1 cellular context compared by ENCODE assay signal in the genomic region with DNA sequence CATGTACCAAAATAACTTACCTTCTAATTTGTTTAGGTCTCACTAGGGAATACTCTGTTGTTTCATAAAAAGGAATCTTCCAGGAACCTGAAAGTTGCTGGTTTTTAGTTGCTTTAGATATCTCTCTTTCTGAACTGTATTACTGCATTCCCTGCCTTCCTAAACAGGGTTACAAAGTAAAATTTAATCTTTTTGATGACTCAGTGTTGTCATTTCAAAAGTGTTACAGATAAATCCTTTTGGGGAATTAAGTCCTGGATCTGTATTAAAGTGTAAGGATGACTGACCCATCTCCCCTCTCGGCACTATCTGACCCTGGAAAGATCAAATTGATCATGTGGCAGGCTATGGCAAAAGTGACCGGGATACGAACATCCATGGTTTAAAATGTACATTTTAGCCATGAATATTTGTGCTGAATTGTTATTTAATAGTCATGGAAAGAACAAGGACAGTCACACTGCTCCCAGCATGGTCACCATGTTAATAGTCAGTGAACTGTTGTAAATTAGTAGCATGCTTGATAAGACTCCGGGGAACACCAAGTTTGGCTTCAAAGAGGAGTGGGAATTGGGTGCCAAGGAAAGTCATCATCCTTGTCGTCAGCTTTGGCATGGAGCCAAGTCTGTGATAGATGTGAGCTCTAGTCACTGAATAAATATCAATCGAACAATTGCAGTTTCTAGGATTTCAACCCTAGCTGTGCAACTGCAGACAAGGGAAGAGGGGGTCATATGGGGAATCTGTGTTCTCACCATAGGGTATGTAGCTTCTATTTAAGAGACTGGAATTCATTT.
A peak's percentile ranks its signal among the peaks of the same experiment; 100 is the strongest.
TF ChIP-seq lines count a peak whose summit lies in the region.

No MANE protein-coding gene starts in this region.

TF ChIP-seq in IMR-90, 13 proteins besides CTCF, POLR2A, EP300 and RAD21:
- TF ChIP-seq BHLHE40 (IDR thresholded peaks at IDR 0.05; ENCODE audit: low read depth, low read length) (no peak), MAFK (IDR thresholded peaks at IDR 0.05; ENCODE audit: low read depth, low read length) (peak; percentile 37; the same call in 1 of the 2 replicates), NFE2L2 (IDR thresholded peaks at IDR 0.05; ENCODE audit: low read depth, low read length) (no peak), CEBPB (IDR thresholded peaks at IDR 0.05; ENCODE audit: low read depth, low read length) (no peak), FOS (IDR thresholded peaks at IDR 0.05; ENCODE audit: low read depth, low read length) (no peak)
- TF ChIP-seq, protein P1, sequence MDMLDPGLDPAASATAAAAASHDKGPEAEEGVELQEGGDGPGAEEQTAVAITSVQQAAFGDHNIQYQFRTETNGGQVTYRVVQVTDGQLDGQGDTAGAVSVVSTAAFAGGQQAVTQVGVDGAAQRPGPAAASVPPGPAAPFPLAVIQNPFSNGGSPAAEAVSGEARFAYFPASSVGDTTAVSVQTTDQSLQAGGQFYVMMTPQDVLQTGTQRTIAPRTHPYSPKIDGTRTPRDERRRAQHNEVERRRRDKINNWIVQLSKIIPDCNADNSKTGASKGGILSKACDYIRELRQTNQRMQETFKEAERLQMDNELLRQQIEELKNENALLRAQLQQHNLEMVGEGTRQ (IDR thresholded peaks at IDR 0.05; ENCODE audit: low read depth, low read length), result no peak
- TF ChIP-seq, protein P2, sequence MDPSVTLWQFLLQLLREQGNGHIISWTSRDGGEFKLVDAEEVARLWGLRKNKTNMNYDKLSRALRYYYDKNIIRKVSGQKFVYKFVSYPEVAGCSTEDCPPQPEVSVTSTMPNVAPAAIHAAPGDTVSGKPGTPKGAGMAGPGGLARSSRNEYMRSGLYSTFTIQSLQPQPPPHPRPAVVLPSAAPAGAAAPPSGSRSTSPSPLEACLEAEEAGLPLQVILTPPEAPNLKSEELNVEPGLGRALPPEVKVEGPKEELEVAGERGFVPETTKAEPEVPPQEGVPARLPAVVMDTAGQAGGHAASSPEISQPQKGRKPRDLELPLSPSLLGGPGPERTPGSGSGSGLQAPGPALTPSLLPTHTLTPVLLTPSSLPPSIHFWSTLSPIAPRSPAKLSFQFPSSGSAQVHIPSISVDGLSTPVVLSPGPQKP (IDR thresholded peaks at IDR 0.05; ENCODE audit: borderline replicate concordance, low read depth, low read length), result no peak
